In genomic region chr17:59290146-59290998, GRCh38 we compare ENCODE assay signal across 1 cellular context.
TF ChIP-seq lines count a peak whose summit lies in the region.
"Not testable (repeated sequence)": the region's sequence is repeated elsewhere in the genome, so short reads cannot be mapped to it uniquely, and the experiment has no call there.

No MANE protein-coding gene starts in this region.

TF ChIP-seq in K562, 482 proteins besides CTCF, POLR2A, EP300 and RAD21 (continued from another document and continues in another):
- peak; percentile 42; the same call in 1 of the 2 replicates for TF ChIP-seq CREB3L1 (IDR thresholded peaks at IDR 0.05; ENCODE audit: borderline replicate concordance, low read depth)
- TF ChIP-seq GTF2E2 (tag; IDR thresholded peaks at IDR 0.05), result peak; percentile 70; the same call in 1 of the 2 replicates
- peak; percentile 91 for TF ChIP-seq FOXM1 (IDR thresholded peaks at IDR 0.05; ENCODE audit: low read depth)
- TF ChIP-seq FOXM1 (CRISPR knock-in tag; IDR thresholded peaks at IDR 0.05; ENCODE audit: low read depth); TOE1 (CRISPR knock-in tag; IDR thresholded peaks at IDR 0.05; ENCODE audit: borderline replicate concordance, low read depth); NR4A1 (CRISPR knock-in tag; IDR thresholded peaks at IDR 0.05): not testable (repeated sequence)
- peak; percentile 25 for TF ChIP-seq TAF1 (IDR thresholded peaks at IDR 0.05; ENCODE audit: control insufficient read depth, extremely low read depth, insufficient read depth, low read length, severe bottlenecking)
- peak; percentile 89 for TF ChIP-seq BCOR (IDR thresholded peaks at IDR 0.05)
- peak; percentile 74 for TF ChIP-seq NKRF (IDR thresholded peaks at IDR 0.05; ENCODE audit: borderline replicate concordance)
- peak; percentile 65; the same call in 1 of the 2 replicates for TF ChIP-seq ZNF586 (CRISPR knock-in tag; conservative IDR thresholded peaks at IDR 0.05)
- peak; percentile 51 to 94 for TF ChIP-seq AFF1 (IDR thresholded peaks at IDR 0.05; ENCODE audit: low read depth in 1 of 2, partially characterized antibody in 2 of 2)
- TF ChIP-seq KLF1 (tag; IDR thresholded peaks at IDR 0.05), result peak; percentile 93
- TF ChIP-seq L3MBTL2 (IDR thresholded peaks at IDR 0.05), result peak; percentile 96
- peak; percentile 83 for TF ChIP-seq TOE1 (IDR thresholded peaks at IDR 0.05; ENCODE audit: borderline replicate concordance)
- TF ChIP-seq ATF4 (CRISPR knock-in tag; IDR thresholded peaks at IDR 0.05), result peak; percentile 87
- peak; percentile 85 for TF ChIP-seq TEAD2 (tag; IDR thresholded peaks at IDR 0.05)
- peak; percentile 95 for TF ChIP-seq HDAC3 (IDR thresholded peaks at IDR 0.05; ENCODE audit: borderline replicate concordance, partially characterized antibody)
- peak; percentile 93 for TF ChIP-seq PHB2 (IDR thresholded peaks at IDR 0.05; ENCODE audit: low read depth)
- TF ChIP-seq NR4A1 (tag; IDR thresholded peaks at IDR 0.05), result peak; percentile 96
- TF ChIP-seq CGGBP1 (CRISPR knock-in tag; IDR thresholded peaks at IDR 0.05), result 0 out of 2 replicates have a peak, but pooled peaks have one; percentile 11
- TF ChIP-seq PRDM10 (IDR thresholded peaks at IDR 0.05; ENCODE audit: partially characterized antibody), result peak; percentile 69
- 0 out of 2 replicates have a peak, but pooled peaks have one; percentile 21 for TF ChIP-seq RHOXF2B (CRISPR knock-in tag; conservative IDR thresholded peaks at IDR 0.05)
- peak in 1 of 3 experiments; percentile 82; a peak in 2 of 6 replicates for TF ChIP-seq ZBTB11 (CRISPR knock-in tag; IDR thresholded peaks at IDR 0.05)
- peak in 1 of 3 experiments; percentile 64 for TF ChIP-seq YY1 (IDR thresholded peaks at IDR 0.05; ENCODE audit: borderline replicate concordance in 1 of 3, control insufficient read depth in 1 of 3, extremely low read depth in 1 of 3, insufficient read depth in 3 of 3, insufficient read length in 1 of 3, insufficient replicate concordance in 2 of 3, low read depth in 1 of 3, low read length in 2 of 3)
- TF ChIP-seq ZNF140 (CRISPR knock-in tag; IDR thresholded peaks at IDR 0.05), result 0 out of 2 replicates have a peak, but pooled peaks have one; percentile 53
- TF ChIP-seq ZNF639 (CRISPR knock-in tag; conservative IDR thresholded peaks at IDR 0.05 in 1 of 2, IDR thresholded peaks at IDR 0.05 in 1 of 2), result peak in 1 of 2 experiments; percentile 85; a peak in 2 of 4 replicates
- TF ChIP-seq TARDBP (IDR thresholded peaks at IDR 0.05), result peak; percentile 97
- peak; percentile 55; the same call in 1 of the 2 replicates for TF ChIP-seq DIDO1 (tag; IDR thresholded peaks at IDR 0.05; ENCODE audit: low read depth)
- peak; percentile 100 for TF ChIP-seq MAX (CRISPR knock-in tag; IDR thresholded peaks at IDR 0.05)
- peak; percentile 41 for TF ChIP-seq CCNT2 (IDR thresholded peaks at IDR 0.05; ENCODE audit: borderline replicate concordance, extremely low read depth, insufficient read length, low read depth, low read length)
- TF ChIP-seq ZNF449 (CRISPR knock-in tag; IDR thresholded peaks at IDR 0.05), result peak; percentile 81; the same call in 1 of the 2 replicates
- TF ChIP-seq RUNX1 (IDR thresholded peaks at IDR 0.05; ENCODE audit: low read depth), result peak; percentile 30; the same call in 1 of the 2 replicates
- peak in 1 of 2 experiments; percentile 77; a peak in 1 of 4 replicates for TF ChIP-seq FOXA3 (CRISPR knock-in tag; conservative IDR thresholded peaks at IDR 0.05 in 1 of 2, IDR thresholded peaks at IDR 0.05 in 1 of 2)
- peak; percentile 82; the same call in 1 of the 2 replicates for TF ChIP-seq NBN (IDR thresholded peaks at IDR 0.05; ENCODE audit: low read depth)
